In genomic region chr5:53110156-53110555, GRCh38 we compare ENCODE assay signal across 8 cellular contexts. TPM values are rescaled to one million over a fixed set of nuclear protein-coding genes. Genes with fewer than 3 reads are reported as not detected.
DNase-seq lines count a peak whose midpoint lies in the region; ATAC-seq and TF ChIP-seq lines count a peak whose summit lies in the region.

No MANE protein-coding gene starts in this region.

- H3K27ac Mint-ChIP-seq in MCF 10A (ENCODE audit: low read depth, unreplicated experiment): peak overlapping the region; percentile 80

- no peak overlapping the region for H4K8ac ChIP-seq in mesendoderm (ENCODE audit: low read depth, low read length)

- peak overlapping the region; percentile 97 for H3K56ac ChIP-seq in mesendoderm (ENCODE audit: low read length)

- H3K79me1 ChIP-seq in mesendoderm (ENCODE audit: low read length): no peaks in the 10 kb centered on the region

- peak; percentile 1 for ATAC-seq in HG03520 (IDR thresholded peaks at IDR 0.05; ENCODE audit: unreplicated experiment)

- no peak overlapping the region for H2BK15ac ChIP-seq in mesendoderm (replicated peaks; ENCODE audit: low read depth)

- CTCF ChIA-PET in MCF 10A (lab: Yijun Ruan, JAX): interaction anchor here (0.6 to 2.3 kb wide), 10 partner anchors 9 to 1621 kb away, joined by 3 to 10 read pairs (median 3); no protein-coding TSS in a partner anchor

- H3K36me3 Mint-ChIP-seq in MCF 10A (ENCODE audit: insufficient read depth, unreplicated experiment): peaks cover 17% of the 10 kb centered on the region

- no peaks in the 10 kb centered on the region for H3K79me2 ChIP-seq in mesendoderm (ENCODE audit: control insufficient read depth, insufficient read depth, low read length)

- no peak overlapping the region for H3K4ac ChIP-seq in mesendoderm (ENCODE audit: low read depth, low read length)

- H4K5ac ChIP-seq in mesendoderm (ENCODE audit: low read length): no peak overlapping the region

- H3K23ac ChIP-seq in mesendoderm (ENCODE audit: low read length): no peak overlapping the region

- H3K9ac ChIP-seq in mesendoderm (ENCODE audit: low read length): peak overlapping the region; percentile 94

- H3K4me3 Mint-ChIP-seq in MCF 10A (ENCODE audit: unreplicated experiment): peak overlapping the region; percentile 97

- H3K9me3 Mint-ChIP-seq in MCF 10A (ENCODE audit: unreplicated experiment): no peaks in the 10 kb centered on the region

- TF ChIP-seq CTCF in MCF 10A (IDR thresholded peaks at IDR 0.05; ENCODE audit: unreplicated experiment): no peak

- no peak overlapping the region for H3K18ac ChIP-seq in mesendoderm (ENCODE audit: low read length)

- DNase-seq in stimulated activated CD4-positive, alpha-beta T cell treated with anti-CD3 and anti-CD28 coated beads, Interleukin-15, amount 100 ng/mL, for 24 hours: peak; percentile 14
- DNase-seq in stimulated activated CD4-positive, alpha-beta T cell treated with anti-CD3 and anti-CD28 coated beads, Interleukin-4, amount 100 ng/mL, for 24 hours: no peak
- DNase-seq in MCF 10A (ENCODE audit: unreplicated experiment) (no peak), mesendoderm (peak; percentile 13), SHP77 treated with DMSO at 0.1 percent for 48 hours (lab: John Stamatoyannopoulos, UW) (no peak), NCI-H1436 (lab: John Stamatoyannopoulos, UW) (no peak), SIG-M5 treated with dmso at 0.1 percent for 504 hours (lab: John Stamatoyannopoulos, UW; ENCODE audit: unreplicated experiment) (no peak)

- peak overlapping the region; percentile 83 for H3K4me2 ChIP-seq in mesendoderm (ENCODE audit: low read length)

- intact Hi-C loops in MCF 10A (cut with micrococcal nuclease): no loop called here

- no peak overlapping the region for H2BK120ac ChIP-seq in mesendoderm (ENCODE audit: low read depth, low read length)

- WGBS in mesendoderm (ENCODE audit: extremely low coverage, insufficient coverage, low lambda C conversion rate): no CpG with 5 or more reads among the region's 6 CpGs

- H2BK5ac ChIP-seq in mesendoderm (ENCODE audit: low read length): no peak overlapping the region

- no peaks in the 10 kb centered on the region for H3K27me3 Mint-ChIP-seq in MCF 10A (ENCODE audit: insufficient read depth, unreplicated experiment)

- H3K27me3 ChIP-seq in mesendoderm (ENCODE audit: insufficient read depth, low read length, poor library complexity): no peaks in the 10 kb centered on the region

- POLR2A ChIA-PET in MCF 10A (lab: Yijun Ruan, JAX): interaction anchor here (0.6 to 2.3 kb wide), 24 partner anchors 9 to 1984 kb away, joined by 3 to 18 read pairs (median 4); partner anchors contain the start of gene ITGA2

- BruUV-seq in MCF 10A (replicated peaks; lab: Mats Ljungman, UMichigan): TSS peak; percentile 74

- H3K4me3 ChIP-seq in mesendoderm (ENCODE audit: low read length): peak overlapping the region; percentile 79

- no peak overlapping the region for H3K27ac ChIP-seq in mesendoderm (ENCODE audit: low read depth, low read length)

- H3K36me3 ChIP-seq in mesendoderm (ENCODE audit: control insufficient read depth, insufficient read depth, low read length): no peaks in the 10 kb centered on the region

- H3K4me1 ChIP-seq in mesendoderm (ENCODE audit: control insufficient read depth, low read depth, low read length): peaks cover 3% of the 10 kb centered on the region

- peaks cover 18% of the 10 kb centered on the region for H3K4me1 Mint-ChIP-seq in MCF 10A (ENCODE audit: insufficient read depth, unreplicated experiment)

- no peak overlapping the region for H2AK5ac ChIP-seq in mesendoderm (ENCODE audit: low read length)

RNA-seq across cellular contexts. Expression of gene MOCS2, which starts 0.6 kb away (rescaled TPM):
- 31.4 and 43.0 TPM in 2 replicates for total RNA-seq in MCF 10A (2022)
- 21.4 TPM for polyA plus RNA-seq in mesendoderm (2013, experiment 1 of 2)
- 21.2 TPM for polyA plus RNA-seq in mesendoderm (2013, experiment 2 of 2)

Comparison
In these comparisons a context has a peak if more than half of its experiments do, and no peak if none do; other contexts are left out.
1. DNase-seq: peak in stimulated activated CD4-positive, alpha-beta T cell treated with anti-CD3 and anti-CD28 coated beads, Interleukin-15, amount 100 ng/mL, for 24 hours (single experiment) and mesendoderm (single experiment); none in stimulated activated CD4-positive, alpha-beta T cell treated with anti-CD3 and anti-CD28 coated beads, Interleukin-4, amount 100 ng/mL, for 24 hours (single experiment), MCF 10A (single experiment), SHP77 treated with DMSO at 0.1 percent for 48 hours (single experiment), NCI-H1436 (single experiment) and SIG-M5 treated with dmso at 0.1 percent for 504 hours (single experiment).